Comparison of ENCODE assay signal across 8 cellular contexts in the genomic region with DNA sequence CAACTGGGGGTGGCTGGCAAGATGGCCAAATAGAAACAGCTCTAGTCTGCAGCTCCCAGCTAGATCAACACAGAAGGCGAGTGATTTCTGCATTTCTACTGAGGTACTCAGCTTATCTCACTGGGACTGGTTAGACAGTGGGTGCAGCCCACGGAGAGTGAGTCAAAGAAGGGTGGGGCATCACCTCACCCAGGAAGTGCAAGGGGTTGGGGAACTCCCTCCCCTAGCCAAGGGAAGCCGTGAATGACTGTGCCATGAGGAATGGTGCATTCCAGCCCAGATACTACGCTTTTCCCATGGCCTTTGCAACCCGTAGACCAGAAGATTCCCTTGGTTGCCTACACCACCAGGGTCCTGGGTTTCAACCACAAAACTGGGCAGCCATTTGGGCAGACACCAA.
DNase-seq lines count a peak whose midpoint lies in the region; ATAC-seq and TF ChIP-seq lines count a peak whose summit lies in the region.
"Not testable (repeated sequence)": the region's sequence is repeated elsewhere in the genome, so short reads cannot be mapped to it uniquely, and the experiment has no call there.

No MANE protein-coding gene starts in this region.

- H3K4me2 ChIP-seq in HCT116 (ENCODE audit: low read length) = peak overlapping the region; percentile 47; the same call in 1 of the 2 replicates
- peak overlapping the region; percentile 36 for H3K4me2 ChIP-seq in mammary epithelial cell (ENCODE audit: insufficient read depth, low read depth, low read length)

- H3K27ac ChIP-seq in HCT116 (ENCODE audit: low read depth, low read length); left lung: not testable (repeated sequence)
- peak overlapping the region; percentile 34 for H3K27ac ChIP-seq in RWPE2 (ENCODE audit: poor library complexity, severe bottlenecking)
- peak overlapping the region; percentile 69 for H3K27ac ChIP-seq in mammary epithelial cell (ENCODE audit: insufficient read depth, low read depth, low read length)

- BruUV-seq in HCT116 (replicated peaks; lab: Mats Ljungman, UMichigan); mammary epithelial cell (replicated peaks; lab: Mats Ljungman, UMichigan): not testable (repeated sequence)

- H3K27me3 Mint-ChIP-seq in activated T-cell treated with anti-CD3 and anti-CD28 coated beads, Interleukin-2, amount 50 U/mL, for 72 hours (ENCODE audit: low read depth) = not testable (repeated sequence)

- not testable (repeated sequence) for H3K27me3 ChIP-seq in HCT116 (ENCODE audit: insufficient read depth, low read length); RWPE2 (ENCODE audit: insufficient read depth, poor library complexity, severe bottlenecking); mammary epithelial cell (ENCODE audit: insufficient read depth, low read length); left lung

- H3K9me2 ChIP-seq in HCT116 (ENCODE audit: insufficient read depth) = not testable (repeated sequence)

- H2AFZ ChIP-seq in HCT116 (ENCODE audit: low read depth, low read length, poor library complexity, severe bottlenecking) (peak overlapping the region; percentile 45), mammary epithelial cell (ENCODE audit: low read depth, low read length) (peak overlapping the region; percentile 91)

- H3K79me2 ChIP-seq in HCT116 (ENCODE audit: insufficient read depth, low read length); mammary epithelial cell (ENCODE audit: insufficient read depth, low read length): not testable (repeated sequence)

- H4K20me1 ChIP-seq in HCT116 (ENCODE audit: insufficient read depth); mammary epithelial cell (ENCODE audit: insufficient read depth, low read length): not testable (repeated sequence)

- peaks cover 17 to 19% of the 10 kb centered on the region in 2 donors for H3K9me3 Mint-ChIP-seq in activated T-cell treated with anti-CD3 and anti-CD28 coated beads, Interleukin-2, amount 50 U/mL, for 72 hours

- RAD21 ChIA-PET in HCT116 (lab: Charles Lee; ENCODE audit: low non-redundant PET in 1 of 2, low total read pairs in 2 of 2, uncharacterized antibody in 2 of 2, unreplicated experiment in 2 of 2) = not testable (repeated sequence)

- POLR2A ChIA-PET in HCT116 (lab: Charles Lee) = not testable (repeated sequence)

- TF ChIP-seq POLR2A in HCT116 (IDR thresholded peaks at IDR 0.05; ENCODE audit: borderline replicate concordance, extremely low read depth, insufficient read depth, insufficient read length) = not testable (repeated sequence)

- not testable (repeated sequence) for TF ChIP-seq RAD21 in HCT116 (IDR thresholded peaks at IDR 0.05; ENCODE audit: low read depth)

- H3K36me3 Mint-ChIP-seq in activated T-cell treated with anti-CD3 and anti-CD28 coated beads, Interleukin-2, amount 50 U/mL, for 72 hours (ENCODE audit: insufficient read depth in 2 of 2) = not testable (repeated sequence)

- not testable (repeated sequence) for TF ChIP-seq CTCF in HCT116 (IDR thresholded peaks at IDR 0.05 in 2 of 3, conservative IDR thresholded peaks at IDR 0.05 in 1 of 3; ENCODE audit: borderline replicate concordance in 1 of 3, insufficient read depth in 1 of 3, low read depth in 2 of 3, low read length in 2 of 3); RWPE2 (IDR thresholded peaks at IDR 0.05; ENCODE audit: poor library complexity, severe bottlenecking); mammary epithelial cell (conservative IDR thresholded peaks at IDR 0.05 in 1 of 2, IDR thresholded peaks at IDR 0.05 in 1 of 2; ENCODE audit: extremely low read depth in 1 of 2, insufficient read depth in 1 of 2, low read depth in 1 of 2, low read length in 2 of 2); fibroblast of pulmonary artery (IDR thresholded peaks at IDR 0.05; ENCODE audit: low read length, missing control alignments); left lung (IDR thresholded peaks at IDR 0.05)

- not testable (repeated sequence) for H3K9ac ChIP-seq in HCT116 (ENCODE audit: low read length); mammary epithelial cell (ENCODE audit: insufficient read depth, low read length)

- ATAC-seq in HCT116 (peak; percentile 76), RWPE2 (ENCODE audit: low read depth) (peak; percentile 98), left lung (peak; percentile 21)
- ATAC-seq in activated T-cell treated with anti-CD3 and anti-CD28 coated beads, Interleukin-2, amount 50 U/mL, for 72 hours (replicated peaks in 1 of 2) = not testable (repeated sequence)

- peak overlapping the region in 1 of 2 experiments; percentile 3; a peak in 1 of 4 replicates for H3K4me3 ChIP-seq in HCT116 (replicated peaks in 1 of 2; ENCODE audit: low read depth in 1 of 2, low read length in 2 of 2)
- H3K4me3 ChIP-seq in RWPE2 (ENCODE audit: severe bottlenecking); mammary epithelial cell (replicated peaks in 1 of 3; ENCODE audit: insufficient read depth in 1 of 3, low read depth in 2 of 3, low read length in 3 of 3); fibroblast of pulmonary artery (replicated peaks; ENCODE audit: low read depth, low read length); left lung: not testable (repeated sequence)

- CTCF ChIA-PET in HCT116 (lab: Charles Lee); mammary epithelial cell (lab: Charles Lee; ENCODE audit: low non-redundant PET): not testable (repeated sequence)

- DNase-seq in A172 (ENCODE audit: low spot score) (peak; percentile 99), HCT116 (ENCODE audit: low read depth, low spot score) (peak; percentile 19), NCI-H226 (peak; percentile 97), RWPE2 (ENCODE audit: low spot score) (peak; percentile 83), mammary epithelial cell (peak; percentile 94), fibroblast of pulmonary artery (ENCODE audit: low read depth) (peak; percentile 30)
- not testable (repeated sequence) for DNase-seq in activated T-cell treated with anti-CD3 and anti-CD28 coated beads, Interleukin-2, amount 50 U/mL, for 72 hours; left lung

- H3K27ac Mint-ChIP-seq in activated T-cell treated with anti-CD3 and anti-CD28 coated beads, Interleukin-2, amount 50 U/mL, for 72 hours = peak overlapping the region; percentile 26

- dilution Hi-C loops in mammary epithelial cell (cut with HindIII; ENCODE audit: low sequenced_read_pairs) = not testable (repeated sequence)

- not testable (repeated sequence) for H3K9me3 ChIP-seq in HCT116 (ENCODE audit: control insufficient read depth in 1 of 2, insufficient read depth in 1 of 2, low read depth in 1 of 2, low read length in 2 of 2); RWPE2 (ENCODE audit: severe bottlenecking); mammary epithelial cell (replicated peaks; ENCODE audit: insufficient read depth, low read length)
- peaks cover 0 to 43% of the 10 kb centered on the region in 2 donors for H3K9me3 ChIP-seq in left lung

- not testable (repeated sequence) for H3K4me3 Mint-ChIP-seq in activated T-cell treated with anti-CD3 and anti-CD28 coated beads, Interleukin-2, amount 50 U/mL, for 72 hours

- in situ Hi-C loops in mammary epithelial cell (cut with MboI; ENCODE audit: low sequenced_read_pairs in 2 of 2) = not testable (repeated sequence)

- H3K4me1 Mint-ChIP-seq in activated T-cell treated with anti-CD3 and anti-CD28 coated beads, Interleukin-2, amount 50 U/mL, for 72 hours (ENCODE audit: low read depth) = not testable (repeated sequence)

- 42% methylated on average over 3 of the region's 5 CpGs for WGBS in mammary epithelial cell (ENCODE audit: low coverage, missing lambda C conversion rate)

- H3K36me3 ChIP-seq in HCT116 (ENCODE audit: control insufficient read depth in 1 of 2, insufficient read depth in 2 of 2, low read length in 2 of 2); RWPE2 (ENCODE audit: low read depth); mammary epithelial cell (ENCODE audit: insufficient read depth, low read length); left lung: not testable (repeated sequence)

- H3K4me1 ChIP-seq in HCT116 (ENCODE audit: control insufficient read depth in 1 of 2, insufficient read depth in 2 of 2, low read length in 2 of 2) = peaks cover 0 to 12% of the 10 kb centered on the region in 2 experiments; a peak in 2 of 4 replicates
- H3K4me1 ChIP-seq in RWPE2 (ENCODE audit: insufficient read depth, poor library complexity, severe bottlenecking) = peaks cover 13% of the 10 kb centered on the region
- not testable (repeated sequence) for H3K4me1 ChIP-seq in mammary epithelial cell (ENCODE audit: insufficient read depth, low read length); left lung

- intact Hi-C loops in HCT116 (cut with micrococcal nuclease); mammary epithelial cell (cut with micrococcal nuclease); left lung (cut with DNase I): not testable (repeated sequence)

TF ChIP-seq in HCT116, 20 proteins besides CTCF, POLR2A, EP300 and RAD21:
- TF ChIP-seq FOSL1 (IDR thresholded peaks at IDR 0.05; ENCODE audit: low read depth) (peak; percentile 35; the same call in 1 of the 2 replicates), EGR1 (IDR thresholded peaks at IDR 0.05; ENCODE audit: low read depth) (0 out of 2 replicates have a peak, but pooled peaks have one; percentile 32), CBX3 (IDR thresholded peaks at IDR 0.05; ENCODE audit: low read depth) (peak; percentile 66)
